ENCODE assay signal across 1 cellular context in the genomic region with DNA sequence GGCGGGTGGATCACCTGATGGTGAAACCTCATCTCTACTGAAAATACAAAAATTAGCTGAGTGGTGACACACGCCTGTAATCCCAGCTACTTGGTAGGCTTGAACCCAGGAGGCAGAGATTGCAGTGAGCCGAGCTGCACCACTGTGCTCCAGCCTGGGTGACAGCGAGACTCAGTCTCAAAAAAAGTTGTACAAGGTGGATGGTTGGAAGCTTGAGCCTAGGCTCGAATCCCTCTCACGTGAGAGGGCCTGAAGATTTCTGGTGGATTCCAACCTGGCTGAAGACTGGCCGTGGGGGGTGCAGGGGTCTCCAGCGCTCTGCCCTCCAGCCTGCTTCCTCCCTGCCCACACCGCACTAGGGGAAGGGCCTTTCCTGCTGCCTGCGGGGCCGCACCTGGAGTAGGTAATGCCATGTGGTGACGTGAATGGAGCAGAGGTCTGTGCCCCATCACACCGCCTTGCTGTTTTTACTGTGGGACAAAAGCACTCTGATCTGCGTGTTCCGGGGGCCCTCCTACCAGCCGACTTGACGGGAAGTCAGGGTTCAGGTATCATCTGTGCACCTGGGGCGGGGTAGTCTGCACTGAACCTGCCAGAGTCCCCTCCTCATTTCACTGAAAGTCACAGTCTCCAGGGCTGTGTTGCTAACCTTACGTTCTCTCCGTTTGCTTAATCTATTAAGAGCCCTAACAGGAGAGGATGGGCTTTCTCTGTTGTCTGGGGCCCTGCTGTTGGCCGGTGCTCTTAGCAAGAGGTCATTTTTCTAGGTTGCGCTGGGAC.
TF ChIP-seq lines count a peak whose summit lies in the region.

No MANE protein-coding gene starts in this region.

TF ChIP-seq in H1, 55 proteins besides CTCF, POLR2A, EP300 and RAD21:
- TF ChIP-seq CBX8 (IDR thresholded peaks at IDR 0.05; ENCODE audit: borderline replicate concordance, low read depth, low read length): no peak
- no peak for TF ChIP-seq TCF12 (IDR thresholded peaks at IDR 0.05; ENCODE audit: low read depth, low read length)
- peak; percentile 23 for TF ChIP-seq TAF7 (optimal IDR thresholded peaks at IDR 0.05; ENCODE audit: borderline replicate concordance, low read depth, low read length)
- TF ChIP-seq KDM5A (IDR thresholded peaks at IDR 0.05; ENCODE audit: low read length): no peak
- peak; percentile 94 for TF ChIP-seq POLR2AphosphoS5 (IDR thresholded peaks at IDR 0.05; ENCODE audit: low read depth, low read length)
- TF ChIP-seq JUND (IDR thresholded peaks at IDR 0.05; ENCODE audit: low read length): no peak
- TF ChIP-seq CREB1 (IDR thresholded peaks at IDR 0.05): 0 out of 2 replicates have a peak, but pooled peaks have one; percentile 35
- peak; percentile 62 for TF ChIP-seq SIRT6 (IDR thresholded peaks at IDR 0.05; ENCODE audit: low read length)
- 0 out of 2 replicates have a peak, but pooled peaks have one; percentile 29 for TF ChIP-seq E2F6 (IDR thresholded peaks at IDR 0.05)
- TF ChIP-seq SP2 (IDR thresholded peaks at IDR 0.05; ENCODE audit: low read length): no peak
- no peak for TF ChIP-seq MAFK (IDR thresholded peaks at IDR 0.05; ENCODE audit: low read depth, low read length)
TF ChIP-seq in H1: peak in this region for 5.
